In the genomic region with DNA sequence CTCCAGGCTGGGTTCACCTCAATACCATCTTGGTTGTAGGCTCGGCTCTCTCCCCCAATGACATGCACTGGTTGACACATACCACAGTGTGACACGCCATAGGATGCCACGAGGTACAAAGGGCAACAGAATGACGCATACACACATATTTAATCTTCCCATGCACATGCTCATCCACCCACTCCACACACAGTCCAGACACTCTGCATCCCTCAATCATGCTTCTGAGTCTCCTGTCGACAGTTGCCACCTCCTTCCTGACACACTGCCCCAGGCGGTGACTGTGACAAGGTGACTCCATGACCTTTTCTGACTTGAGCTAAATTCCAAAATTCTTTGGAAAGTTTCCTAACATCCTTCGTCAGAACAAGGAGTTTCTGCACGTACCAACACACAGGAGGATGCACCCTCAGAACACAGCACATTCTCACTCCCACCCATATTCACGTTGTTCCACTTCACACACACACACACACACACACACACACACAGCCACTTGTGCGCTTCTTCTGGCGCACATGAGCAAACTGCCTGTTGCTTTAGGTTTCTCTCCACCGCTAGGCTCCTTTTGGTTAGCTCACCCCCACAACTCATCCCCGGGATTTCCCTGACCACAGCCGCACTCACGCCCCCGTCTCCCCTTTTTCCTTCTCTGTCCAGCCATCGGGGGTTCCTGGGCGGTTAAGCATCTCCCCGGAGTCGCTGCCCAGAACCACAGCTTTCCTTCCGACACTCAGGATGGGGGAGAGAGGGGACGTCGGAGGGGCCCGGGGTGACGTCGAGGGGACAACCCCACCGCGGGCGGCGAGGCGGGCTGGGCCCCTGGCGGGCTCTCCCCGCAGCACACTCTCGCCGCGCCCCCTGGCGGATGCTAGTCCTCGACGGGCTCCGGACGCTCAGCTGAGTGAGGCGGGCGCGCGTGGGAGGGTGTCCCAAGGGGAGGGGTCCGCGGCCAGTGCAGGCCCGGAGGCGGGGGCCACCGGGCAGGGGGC, we compare ENCODE assay signal across 1 cellular context.
TF ChIP-seq lines count a peak whose summit lies in the region.

No MANE protein-coding gene starts in this region.

TF ChIP-seq in K562, 482 proteins besides CTCF, POLR2A, EP300 and RAD21 (continued from another document and continues in another):
- TF ChIP-seq, protein P1, sequence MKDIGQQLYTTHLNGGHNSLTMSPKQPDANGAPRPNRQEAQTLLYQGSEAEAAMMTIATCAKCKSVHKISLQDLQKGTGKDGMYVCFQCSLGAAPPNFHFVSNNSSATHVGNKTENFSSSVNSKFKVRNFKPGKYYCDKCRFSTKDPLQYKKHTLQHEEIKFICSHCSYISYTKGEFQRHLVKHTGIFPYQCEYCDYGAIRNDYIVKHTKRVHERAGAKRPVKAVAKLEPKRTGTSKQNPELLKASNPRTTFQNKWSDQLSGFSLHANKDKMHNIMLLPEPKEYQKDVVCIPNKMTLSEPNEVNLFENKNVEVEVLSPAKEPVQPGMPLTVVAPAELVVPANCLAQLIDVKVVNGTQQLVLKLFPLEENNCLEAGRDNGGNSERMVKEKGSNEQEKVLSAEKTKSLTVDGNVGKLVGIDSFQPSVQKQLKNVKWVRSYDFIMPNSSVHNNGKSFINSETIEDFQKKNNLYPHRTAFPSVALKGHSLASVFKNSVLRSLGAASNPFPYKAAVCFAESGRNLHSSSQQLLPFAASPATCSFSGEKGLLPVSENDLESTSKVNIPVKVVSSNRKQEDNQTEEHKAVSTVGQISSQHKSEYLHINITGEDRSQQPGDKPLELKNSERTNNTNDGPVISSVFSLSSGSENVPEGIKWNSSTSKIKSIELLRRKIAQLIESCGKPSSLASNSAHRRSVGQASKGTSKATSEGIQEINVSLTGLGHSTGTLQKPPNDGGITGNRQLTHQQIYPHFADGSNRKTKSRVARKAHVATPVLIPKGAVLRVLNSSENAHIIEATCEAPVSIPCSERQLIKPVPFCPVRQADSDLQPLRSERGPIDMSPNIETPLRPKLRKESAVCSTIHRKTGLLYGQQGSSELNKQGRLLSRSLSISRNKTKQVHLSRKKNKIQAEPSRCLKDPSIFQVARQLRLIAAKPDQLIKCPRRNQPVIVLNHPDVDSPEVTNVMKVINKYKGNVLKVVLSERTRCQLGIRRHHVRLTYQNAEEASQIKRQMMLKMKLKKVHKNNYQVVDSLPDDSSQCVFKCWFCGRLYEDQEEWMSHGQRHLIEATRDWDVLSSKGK (CRISPR knock-in tag; IDR thresholded peaks at IDR 0.05): no peak
- TF ChIP-seq CBX3 (IDR thresholded peaks at IDR 0.05; ENCODE audit: borderline replicate concordance in 1 of 2, low read length in 2 of 2): no peak
- TF ChIP-seq ZNF224 (CRISPR knock-in tag; IDR thresholded peaks at IDR 0.05): no peak
- TF ChIP-seq SMARCA5 (IDR thresholded peaks at IDR 0.05): no peak
- TF ChIP-seq, protein P2, sequence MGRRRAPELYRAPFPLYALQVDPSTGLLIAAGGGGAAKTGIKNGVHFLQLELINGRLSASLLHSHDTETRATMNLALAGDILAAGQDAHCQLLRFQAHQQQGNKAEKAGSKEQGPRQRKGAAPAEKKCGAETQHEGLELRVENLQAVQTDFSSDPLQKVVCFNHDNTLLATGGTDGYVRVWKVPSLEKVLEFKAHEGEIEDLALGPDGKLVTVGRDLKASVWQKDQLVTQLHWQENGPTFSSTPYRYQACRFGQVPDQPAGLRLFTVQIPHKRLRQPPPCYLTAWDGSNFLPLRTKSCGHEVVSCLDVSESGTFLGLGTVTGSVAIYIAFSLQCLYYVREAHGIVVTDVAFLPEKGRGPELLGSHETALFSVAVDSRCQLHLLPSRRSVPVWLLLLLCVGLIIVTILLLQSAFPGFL (CRISPR knock-in tag; IDR thresholded peaks at IDR 0.05): no peak
- TF ChIP-seq, protein P3, sequence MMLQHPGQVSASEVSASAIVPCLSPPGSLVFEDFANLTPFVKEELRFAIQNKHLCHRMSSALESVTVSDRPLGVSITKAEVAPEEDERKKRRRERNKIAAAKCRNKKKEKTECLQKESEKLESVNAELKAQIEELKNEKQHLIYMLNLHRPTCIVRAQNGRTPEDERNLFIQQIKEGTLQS (IDR thresholded peaks at IDR 0.05): no peak
- TF ChIP-seq, protein P3 (CRISPR knock-in tag; conservative IDR thresholded peaks at IDR 0.05): no peak
- TF ChIP-seq, protein P4, sequence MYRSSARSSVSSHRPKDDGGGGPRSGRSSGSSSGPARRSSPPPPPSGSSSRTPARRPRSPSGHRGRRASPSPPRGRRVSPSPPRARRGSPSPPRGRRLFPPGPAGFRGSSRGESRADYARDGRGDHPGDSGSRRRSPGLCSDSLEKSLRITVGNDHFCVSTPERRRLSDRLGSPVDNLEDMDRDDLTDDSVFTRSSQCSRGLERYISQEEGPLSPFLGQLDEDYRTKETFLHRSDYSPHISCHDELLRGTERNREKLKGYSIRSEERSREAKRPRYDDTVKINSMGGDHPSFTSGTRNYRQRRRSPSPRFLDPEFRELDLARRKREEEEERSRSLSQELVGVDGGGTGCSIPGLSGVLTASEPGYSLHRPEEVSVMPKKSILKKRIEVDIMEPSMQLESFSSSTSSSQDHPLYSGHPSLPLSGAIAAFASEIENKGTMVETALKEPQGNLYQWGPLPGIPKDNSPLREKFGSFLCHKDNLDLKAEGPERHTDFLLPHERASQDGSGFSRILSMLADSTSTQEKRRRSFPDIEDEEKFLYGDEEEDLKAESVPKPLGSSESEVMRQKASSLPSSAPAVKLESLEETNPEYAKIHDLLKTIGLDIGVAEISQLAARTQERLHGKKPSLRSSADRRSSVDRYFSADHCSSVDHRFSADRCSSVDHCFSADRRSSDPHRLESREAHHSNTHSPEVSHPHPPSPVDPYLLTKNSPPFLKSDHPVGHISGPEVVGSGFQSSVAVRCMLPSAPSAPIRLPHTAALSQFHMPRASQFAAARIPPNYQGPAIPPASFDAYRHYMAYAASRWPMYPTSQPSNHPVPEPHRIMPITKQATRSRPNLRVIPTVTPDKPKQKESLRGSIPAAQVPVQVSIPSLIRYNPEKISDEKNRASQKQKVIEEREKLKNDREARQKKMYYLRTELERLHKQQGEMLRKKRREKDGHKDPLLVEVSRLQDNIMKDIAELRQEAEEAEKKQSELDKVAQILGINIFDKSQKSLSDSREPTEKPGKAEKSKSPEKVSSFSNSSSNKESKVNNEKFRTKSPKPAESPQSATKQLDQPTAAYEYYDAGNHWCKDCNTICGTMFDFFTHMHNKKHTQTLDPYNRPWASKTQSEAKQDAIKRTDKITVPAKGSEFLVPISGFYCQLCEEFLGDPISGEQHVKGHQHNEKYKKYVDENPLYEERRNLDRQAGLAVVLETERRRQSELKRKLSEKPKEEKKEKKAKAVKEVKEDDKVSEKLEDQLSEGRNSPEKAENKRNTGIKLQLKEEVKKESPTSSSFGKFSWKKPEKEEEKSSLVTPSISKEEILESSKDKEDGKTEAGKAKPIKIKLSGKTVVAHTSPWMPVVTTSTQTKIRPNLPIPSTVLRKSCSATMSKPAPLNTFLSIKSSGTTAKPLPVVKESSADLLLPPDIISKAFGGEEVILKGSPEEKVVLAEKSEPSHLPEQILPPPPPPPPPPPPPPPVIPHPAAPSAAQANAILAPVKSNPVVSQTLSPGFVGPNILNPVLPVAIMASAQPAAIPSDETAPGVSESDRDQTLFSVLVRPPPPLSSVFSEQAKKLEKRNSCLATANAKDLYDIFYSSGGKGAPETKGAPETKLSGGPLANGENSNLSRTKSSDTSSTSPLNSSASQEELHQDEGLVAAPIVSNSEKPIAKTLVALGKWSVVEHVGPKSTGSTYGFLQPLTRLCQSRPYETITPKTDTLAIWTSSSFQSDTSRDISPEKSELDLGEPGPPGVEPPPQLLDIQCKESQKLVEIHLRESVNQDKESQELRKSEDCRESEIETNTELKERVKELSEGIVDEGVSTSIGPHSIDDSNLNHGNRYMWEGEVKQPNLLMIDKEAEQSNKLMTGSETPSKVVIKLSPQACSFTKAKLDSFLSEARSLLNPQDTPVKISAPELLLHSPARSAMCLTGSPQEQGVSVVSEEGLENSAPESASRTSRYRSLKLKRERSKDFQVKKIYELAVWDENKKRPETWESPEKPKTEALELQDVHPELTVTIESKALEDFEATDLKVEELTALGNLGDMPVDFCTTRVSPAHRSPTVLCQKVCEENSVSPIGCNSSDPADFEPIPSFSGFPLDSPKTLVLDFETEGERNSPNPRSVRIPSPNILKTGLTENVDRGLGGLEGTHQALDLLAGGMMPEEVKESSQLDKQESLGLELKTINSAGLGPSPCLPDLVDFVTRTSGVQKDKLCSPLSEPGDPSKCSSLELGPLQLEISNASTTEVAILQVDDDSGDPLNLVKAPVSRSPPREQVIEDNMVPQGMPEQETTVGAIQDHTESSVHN (IDR thresholded peaks at IDR 0.05; ENCODE audit: borderline replicate concordance in 1 of 2, low read depth in 1 of 2): no peak
- TF ChIP-seq, protein P5, sequence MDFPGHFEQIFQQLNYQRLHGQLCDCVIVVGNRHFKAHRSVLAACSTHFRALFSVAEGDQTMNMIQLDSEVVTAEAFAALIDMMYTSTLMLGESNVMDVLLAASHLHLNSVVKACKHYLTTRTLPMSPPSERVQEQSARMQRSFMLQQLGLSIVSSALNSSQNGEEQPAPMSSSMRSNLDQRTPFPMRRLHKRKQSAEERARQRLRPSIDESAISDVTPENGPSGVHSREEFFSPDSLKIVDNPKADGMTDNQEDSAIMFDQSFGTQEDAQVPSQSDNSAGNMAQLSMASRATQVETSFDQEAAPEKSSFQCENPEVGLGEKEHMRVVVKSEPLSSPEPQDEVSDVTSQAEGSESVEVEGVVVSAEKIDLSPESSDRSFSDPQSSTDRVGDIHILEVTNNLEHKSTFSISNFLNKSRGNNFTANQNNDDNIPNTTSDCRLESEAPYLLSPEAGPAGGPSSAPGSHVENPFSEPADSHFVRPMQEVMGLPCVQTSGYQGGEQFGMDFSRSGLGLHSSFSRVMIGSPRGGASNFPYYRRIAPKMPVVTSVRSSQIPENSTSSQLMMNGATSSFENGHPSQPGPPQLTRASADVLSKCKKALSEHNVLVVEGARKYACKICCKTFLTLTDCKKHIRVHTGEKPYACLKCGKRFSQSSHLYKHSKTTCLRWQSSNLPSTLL (IDR thresholded peaks at IDR 0.05): no peak
- peak; percentile 22 for TF ChIP-seq MEIS2 (IDR thresholded peaks at IDR 0.05; ENCODE audit: partially characterized antibody)
- TF ChIP-seq NR1H2 (CRISPR knock-in tag; IDR thresholded peaks at IDR 0.05): no peak
- TF ChIP-seq ZNF764 (CRISPR knock-in tag; IDR thresholded peaks at IDR 0.05; ENCODE audit: low read depth): no peak
- no peak for TF ChIP-seq POLR3A (IDR thresholded peaks at IDR 0.05; ENCODE audit: borderline replicate concordance, extremely low read depth, insufficient read depth, insufficient read length)
- TF ChIP-seq ZNF121 (CRISPR knock-in tag; conservative IDR thresholded peaks at IDR 0.05): no peak
- TF ChIP-seq GABPA (tag; conservative IDR thresholded peaks at IDR 0.05; ENCODE audit: low read depth): no peak
- no peak for TF ChIP-seq ZNF282 (CRISPR knock-in tag; IDR thresholded peaks at IDR 0.05)
- TF ChIP-seq CTBP1 (IDR thresholded peaks at IDR 0.05; ENCODE audit: borderline replicate concordance): 0 out of 2 replicates have a peak, but pooled peaks have one; percentile 20
- TF ChIP-seq, protein P6, sequence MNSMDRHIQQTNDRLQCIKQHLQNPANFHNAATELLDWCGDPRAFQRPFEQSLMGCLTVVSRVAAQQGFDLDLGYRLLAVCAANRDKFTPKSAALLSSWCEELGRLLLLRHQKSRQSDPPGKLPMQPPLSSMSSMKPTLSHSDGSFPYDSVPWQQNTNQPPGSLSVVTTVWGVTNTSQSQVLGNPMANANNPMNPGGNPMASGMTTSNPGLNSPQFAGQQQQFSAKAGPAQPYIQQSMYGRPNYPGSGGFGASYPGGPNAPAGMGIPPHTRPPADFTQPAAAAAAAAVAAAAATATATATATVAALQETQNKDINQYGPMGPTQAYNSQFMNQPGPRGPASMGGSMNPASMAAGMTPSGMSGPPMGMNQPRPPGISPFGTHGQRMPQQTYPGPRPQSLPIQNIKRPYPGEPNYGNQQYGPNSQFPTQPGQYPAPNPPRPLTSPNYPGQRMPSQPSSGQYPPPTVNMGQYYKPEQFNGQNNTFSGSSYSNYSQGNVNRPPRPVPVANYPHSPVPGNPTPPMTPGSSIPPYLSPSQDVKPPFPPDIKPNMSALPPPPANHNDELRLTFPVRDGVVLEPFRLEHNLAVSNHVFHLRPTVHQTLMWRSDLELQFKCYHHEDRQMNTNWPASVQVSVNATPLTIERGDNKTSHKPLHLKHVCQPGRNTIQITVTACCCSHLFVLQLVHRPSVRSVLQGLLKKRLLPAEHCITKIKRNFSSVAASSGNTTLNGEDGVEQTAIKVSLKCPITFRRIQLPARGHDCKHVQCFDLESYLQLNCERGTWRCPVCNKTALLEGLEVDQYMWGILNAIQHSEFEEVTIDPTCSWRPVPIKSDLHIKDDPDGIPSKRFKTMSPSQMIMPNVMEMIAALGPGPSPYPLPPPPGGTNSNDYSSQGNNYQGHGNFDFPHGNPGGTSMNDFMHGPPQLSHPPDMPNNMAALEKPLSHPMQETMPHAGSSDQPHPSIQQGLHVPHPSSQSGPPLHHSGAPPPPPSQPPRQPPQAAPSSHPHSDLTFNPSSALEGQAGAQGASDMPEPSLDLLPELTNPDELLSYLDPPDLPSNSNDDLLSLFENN (IDR thresholded peaks at IDR 0.05; ENCODE audit: low read depth in 2 of 2, low read length in 2 of 2): no peak
- no peak for TF ChIP-seq ZNF217 (CRISPR knock-in tag; IDR thresholded peaks at IDR 0.05)
- TF ChIP-seq, protein P7, sequence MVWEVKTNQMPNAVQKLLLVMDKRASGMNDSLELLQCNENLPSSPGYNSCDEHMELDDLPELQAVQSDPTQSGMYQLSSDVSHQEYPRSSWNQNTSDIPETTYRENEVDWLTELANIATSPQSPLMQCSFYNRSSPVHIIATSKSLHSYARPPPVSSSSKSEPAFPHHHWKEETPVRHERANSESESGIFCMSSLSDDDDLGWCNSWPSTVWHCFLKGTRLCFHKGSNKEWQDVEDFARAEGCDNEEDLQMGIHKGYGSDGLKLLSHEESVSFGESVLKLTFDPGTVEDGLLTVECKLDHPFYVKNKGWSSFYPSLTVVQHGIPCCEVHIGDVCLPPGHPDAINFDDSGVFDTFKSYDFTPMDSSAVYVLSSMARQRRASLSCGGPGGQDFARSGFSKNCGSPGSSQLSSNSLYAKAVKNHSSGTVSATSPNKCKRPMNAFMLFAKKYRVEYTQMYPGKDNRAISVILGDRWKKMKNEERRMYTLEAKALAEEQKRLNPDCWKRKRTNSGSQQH (CRISPR knock-in tag; IDR thresholded peaks at IDR 0.05): no peak
- no peak for TF ChIP-seq POLR2B (IDR thresholded peaks at IDR 0.05; ENCODE audit: low read depth, partially characterized antibody)
- TF ChIP-seq MAZ (CRISPR knock-in tag; conservative IDR thresholded peaks at IDR 0.05 in 1 of 2, IDR thresholded peaks at IDR 0.05 in 1 of 2): peak; percentile 56 to 78; a peak in 3 of 4 replicates
- no peak for TF ChIP-seq HLTF (IDR thresholded peaks at IDR 0.05)
- TF ChIP-seq, protein P8, sequence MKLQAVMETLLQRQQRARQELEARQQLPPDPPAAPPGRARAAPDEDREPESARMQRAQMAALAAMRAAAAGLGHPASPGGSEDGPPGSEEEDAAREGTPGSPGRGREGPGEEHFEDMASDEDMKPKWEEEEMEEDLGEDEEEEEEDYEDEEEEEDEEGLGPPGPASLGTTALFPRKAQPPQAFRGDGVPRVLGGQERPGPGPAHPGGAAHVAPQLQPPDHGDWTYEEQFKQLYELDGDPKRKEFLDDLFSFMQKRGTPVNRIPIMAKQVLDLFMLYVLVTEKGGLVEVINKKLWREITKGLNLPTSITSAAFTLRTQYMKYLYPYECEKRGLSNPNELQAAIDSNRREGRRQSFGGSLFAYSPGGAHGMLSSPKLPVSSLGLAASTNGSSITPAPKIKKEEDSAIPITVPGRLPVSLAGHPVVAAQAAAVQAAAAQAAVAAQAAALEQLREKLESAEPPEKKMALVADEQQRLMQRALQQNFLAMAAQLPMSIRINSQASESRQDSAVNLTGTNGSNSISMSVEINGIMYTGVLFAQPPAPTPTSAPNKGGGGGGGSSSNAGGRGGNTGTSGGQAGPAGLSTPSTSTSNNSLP (IDR thresholded peaks at IDR 0.05; ENCODE audit: borderline replicate concordance, low read depth, low read length): no peak
- no peak for TF ChIP-seq PPARD (CRISPR knock-in tag; IDR thresholded peaks at IDR 0.05)
